2 cellular contexts compared by ENCODE assay signal in the genomic region with DNA sequence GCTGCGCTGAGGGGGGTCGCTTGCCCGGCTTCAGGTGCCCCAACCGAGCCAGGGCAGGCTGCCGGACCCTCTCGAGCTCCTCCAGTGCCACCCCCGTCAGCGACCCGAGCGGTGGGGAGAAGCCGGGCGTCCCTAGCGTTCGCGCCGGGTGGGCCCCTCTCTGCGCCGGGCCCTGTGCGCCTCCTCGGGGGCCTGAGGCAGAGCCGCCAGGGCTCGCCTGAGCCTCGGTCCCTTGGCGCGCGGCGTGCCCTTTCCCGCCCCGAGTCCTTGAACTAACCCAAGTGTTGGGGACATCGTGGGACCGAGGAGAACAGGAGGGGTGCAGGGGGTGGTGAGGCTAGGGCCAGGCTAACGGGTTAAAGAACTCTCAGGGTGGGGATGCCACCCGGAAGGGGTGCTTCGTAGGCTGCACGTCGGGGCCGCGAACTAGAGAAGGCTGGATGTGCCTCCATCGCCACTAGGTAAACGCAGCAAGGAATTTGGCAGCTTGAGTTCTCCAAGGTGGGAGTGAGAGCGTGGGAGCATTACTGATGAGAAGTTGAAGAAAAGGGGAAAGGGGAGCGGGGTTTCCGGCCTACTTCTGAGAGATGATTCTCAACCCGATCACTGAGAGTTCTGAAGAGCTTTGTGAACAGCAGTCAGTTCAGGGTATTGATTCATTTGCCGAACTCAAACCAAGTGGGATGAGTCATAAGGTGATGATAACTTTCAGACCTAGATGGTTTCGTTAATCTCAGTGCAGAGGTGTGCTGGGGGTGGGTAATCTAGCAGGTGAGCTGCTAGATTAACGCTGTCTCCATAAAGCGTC.
TF ChIP-seq lines count a peak whose summit lies in the region.

No MANE protein-coding gene starts in this region.

TF ChIP-seq in HEK293, 187 proteins besides CTCF, POLR2A, EP300 and RAD21 (continues in another document):
- TF ChIP-seq, protein P1, sequence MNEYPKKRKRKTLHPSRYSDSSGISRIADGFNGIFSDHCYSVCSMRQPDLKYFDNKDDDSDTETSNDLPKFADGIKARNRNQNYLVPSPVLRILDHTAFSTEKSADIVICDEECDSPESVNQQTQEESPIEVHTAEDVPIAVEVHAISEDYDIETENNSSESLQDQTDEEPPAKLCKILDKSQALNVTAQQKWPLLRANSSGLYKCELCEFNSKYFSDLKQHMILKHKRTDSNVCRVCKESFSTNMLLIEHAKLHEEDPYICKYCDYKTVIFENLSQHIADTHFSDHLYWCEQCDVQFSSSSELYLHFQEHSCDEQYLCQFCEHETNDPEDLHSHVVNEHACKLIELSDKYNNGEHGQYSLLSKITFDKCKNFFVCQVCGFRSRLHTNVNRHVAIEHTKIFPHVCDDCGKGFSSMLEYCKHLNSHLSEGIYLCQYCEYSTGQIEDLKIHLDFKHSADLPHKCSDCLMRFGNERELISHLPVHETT (tag by site-specific recombination; IDR thresholded peaks at IDR 0.05), result 0 out of 2 replicates have a peak, but pooled peaks have one; percentile 9
- TF ChIP-seq ZNF664 (tag by site-specific recombination; IDR thresholded peaks at IDR 0.05), result no peak
- no peak for TF ChIP-seq BCL11B (tag by site-specific recombination; IDR thresholded peaks at IDR 0.05; ENCODE audit: low read depth)
- TF ChIP-seq ZNF112 (tag by site-specific recombination; IDR thresholded peaks at IDR 0.05), result no peak
- TF ChIP-seq, protein P2, sequence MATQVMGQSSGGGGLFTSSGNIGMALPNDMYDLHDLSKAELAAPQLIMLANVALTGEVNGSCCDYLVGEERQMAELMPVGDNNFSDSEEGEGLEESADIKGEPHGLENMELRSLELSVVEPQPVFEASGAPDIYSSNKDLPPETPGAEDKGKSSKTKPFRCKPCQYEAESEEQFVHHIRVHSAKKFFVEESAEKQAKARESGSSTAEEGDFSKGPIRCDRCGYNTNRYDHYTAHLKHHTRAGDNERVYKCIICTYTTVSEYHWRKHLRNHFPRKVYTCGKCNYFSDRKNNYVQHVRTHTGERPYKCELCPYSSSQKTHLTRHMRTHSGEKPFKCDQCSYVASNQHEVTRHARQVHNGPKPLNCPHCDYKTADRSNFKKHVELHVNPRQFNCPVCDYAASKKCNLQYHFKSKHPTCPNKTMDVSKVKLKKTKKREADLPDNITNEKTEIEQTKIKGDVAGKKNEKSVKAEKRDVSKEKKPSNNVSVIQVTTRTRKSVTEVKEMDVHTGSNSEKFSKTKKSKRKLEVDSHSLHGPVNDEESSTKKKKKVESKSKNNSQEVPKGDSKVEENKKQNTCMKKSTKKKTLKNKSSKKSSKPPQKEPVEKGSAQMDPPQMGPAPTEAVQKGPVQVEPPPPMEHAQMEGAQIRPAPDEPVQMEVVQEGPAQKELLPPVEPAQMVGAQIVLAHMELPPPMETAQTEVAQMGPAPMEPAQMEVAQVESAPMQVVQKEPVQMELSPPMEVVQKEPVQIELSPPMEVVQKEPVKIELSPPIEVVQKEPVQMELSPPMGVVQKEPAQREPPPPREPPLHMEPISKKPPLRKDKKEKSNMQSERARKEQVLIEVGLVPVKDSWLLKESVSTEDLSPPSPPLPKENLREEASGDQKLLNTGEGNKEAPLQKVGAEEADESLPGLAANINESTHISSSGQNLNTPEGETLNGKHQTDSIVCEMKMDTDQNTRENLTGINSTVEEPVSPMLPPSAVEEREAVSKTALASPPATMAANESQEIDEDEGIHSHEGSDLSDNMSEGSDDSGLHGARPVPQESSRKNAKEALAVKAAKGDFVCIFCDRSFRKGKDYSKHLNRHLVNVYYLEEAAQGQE (tag by site-specific recombination; IDR thresholded peaks at IDR 0.05), result 0 out of 2 replicates have a peak, but pooled peaks have one; percentile 10
- no peak for TF ChIP-seq ZNF626 (tag by site-specific recombination; IDR thresholded peaks at IDR 0.05)
- TF ChIP-seq ZNF501 (tag by site-specific recombination; IDR thresholded peaks at IDR 0.05), result no peak; the same call in 1 of the 2 replicates
- TF ChIP-seq ZBTB48 (tag by site-specific recombination; IDR thresholded peaks at IDR 0.05), result peak; percentile 99
- TF ChIP-seq ZNF133 (tag by site-specific recombination; IDR thresholded peaks at IDR 0.05), result no peak
- TF ChIP-seq ZNF274 (IDR thresholded peaks at IDR 0.05; ENCODE audit: low read length), result no peak
- no peak; the same call in 1 of the 2 replicates for TF ChIP-seq ZNF274 (tag by site-specific recombination; IDR thresholded peaks at IDR 0.05; ENCODE audit: borderline replicate concordance)
- TF ChIP-seq HOXA7 (CRISPR knock-in tag; IDR thresholded peaks at IDR 0.05; ENCODE audit: borderline replicate concordance), result no peak
- TF ChIP-seq ZNF23 (tag by site-specific recombination; IDR thresholded peaks at IDR 0.05; ENCODE audit: borderline replicate concordance), result no peak
- no peak; the same call in 1 of the 2 replicates for TF ChIP-seq ZBTB11 (tag by site-specific recombination; conservative IDR thresholded peaks at IDR 0.05; ENCODE audit: low read depth)
- TF ChIP-seq ZNF610 (tag by site-specific recombination; IDR thresholded peaks at IDR 0.05; ENCODE audit: borderline replicate concordance), result no peak
- TF ChIP-seq ZNF221 (tag by site-specific recombination; IDR thresholded peaks at IDR 0.05; ENCODE audit: borderline replicate concordance), result 0 out of 2 replicates have a peak, but pooled peaks have one; percentile 19

TF ChIP-seq in HepG2, 621 proteins besides CTCF, POLR2A, EP300 and RAD21 (continues in another document):
- 0 out of 2 replicates have a peak, but pooled peaks have one; percentile 31 for TF ChIP-seq ZBED4 (CRISPR knock-in tag; IDR thresholded peaks at IDR 0.05; ENCODE audit: borderline replicate concordance)
- TF ChIP-seq TEF (CRISPR knock-in tag; IDR thresholded peaks at IDR 0.05), result no peak
- no peak for TF ChIP-seq ZBTB21 (CRISPR knock-in tag; IDR thresholded peaks at IDR 0.05)
- 0 out of 2 replicates have a peak, but pooled peaks have one; percentile 27 for TF ChIP-seq RNF2 (conservative IDR thresholded peaks at IDR 0.05; ENCODE audit: low read depth)
- 0 out of 2 replicates have a peak, but pooled peaks have one; percentile 8 for TF ChIP-seq NCOA1 (CRISPR knock-in tag; IDR thresholded peaks at IDR 0.05)
- TF ChIP-seq SAP130 (CRISPR knock-in tag; IDR thresholded peaks at IDR 0.05; ENCODE audit: low read depth), result peak; percentile 28; the same call in 1 of the 2 replicates
- TF ChIP-seq PAX8 (CRISPR knock-in tag; IDR thresholded peaks at IDR 0.05; ENCODE audit: borderline replicate concordance), result 0 out of 2 replicates have a peak, but pooled peaks have one; percentile 25
- TF ChIP-seq ZNF256 (CRISPR knock-in tag; conservative IDR thresholded peaks at IDR 0.05), result no peak
- TF ChIP-seq PHF8 (CRISPR knock-in tag; IDR thresholded peaks at IDR 0.05), result peak; percentile 31
- peak; percentile 64; the same call in 1 of the 2 replicates for TF ChIP-seq NFKB2 (CRISPR knock-in tag; IDR thresholded peaks at IDR 0.05; ENCODE audit: borderline replicate concordance)
- TF ChIP-seq ZNF337 (CRISPR knock-in tag; IDR thresholded peaks at IDR 0.05; ENCODE audit: borderline replicate concordance, low read depth), result peak; percentile 34; the same call in 1 of the 2 replicates
- TF ChIP-seq ZNF317 (CRISPR knock-in tag; IDR thresholded peaks at IDR 0.05), result no peak
- TF ChIP-seq ZNF713 (CRISPR knock-in tag; IDR thresholded peaks at IDR 0.05), result 0 out of 2 replicates have a peak, but pooled peaks have one; percentile 58
- 0 out of 2 replicates have a peak, but pooled peaks have one; percentile 59 for TF ChIP-seq MTF1 (CRISPR knock-in tag; IDR thresholded peaks at IDR 0.05)
- TF ChIP-seq HES4 (CRISPR knock-in tag; IDR thresholded peaks at IDR 0.05; ENCODE audit: borderline replicate concordance), result 0 out of 2 replicates have a peak, but pooled peaks have one; percentile 69
- TF ChIP-seq ZNF747 (CRISPR knock-in tag; IDR thresholded peaks at IDR 0.05; ENCODE audit: borderline replicate concordance), result 0 out of 2 replicates have a peak, but pooled peaks have one; percentile 25
- peak; percentile 93 for TF ChIP-seq ZNF777 (CRISPR knock-in tag; IDR thresholded peaks at IDR 0.05)
- TF ChIP-seq ZNF501 (CRISPR knock-in tag; IDR thresholded peaks at IDR 0.05), result peak; percentile 71; the same call in 1 of the 2 replicates
- 0 out of 2 replicates have a peak, but pooled peaks have one; percentile 31 for TF ChIP-seq ZBTB26 (CRISPR knock-in tag; IDR thresholded peaks at IDR 0.05; ENCODE audit: borderline replicate concordance)
- peak; percentile 73 for TF ChIP-seq AGO2 (optimal IDR thresholded peaks at IDR 0.05; ENCODE audit: low read depth, low read length)
- TF ChIP-seq, protein P3, sequence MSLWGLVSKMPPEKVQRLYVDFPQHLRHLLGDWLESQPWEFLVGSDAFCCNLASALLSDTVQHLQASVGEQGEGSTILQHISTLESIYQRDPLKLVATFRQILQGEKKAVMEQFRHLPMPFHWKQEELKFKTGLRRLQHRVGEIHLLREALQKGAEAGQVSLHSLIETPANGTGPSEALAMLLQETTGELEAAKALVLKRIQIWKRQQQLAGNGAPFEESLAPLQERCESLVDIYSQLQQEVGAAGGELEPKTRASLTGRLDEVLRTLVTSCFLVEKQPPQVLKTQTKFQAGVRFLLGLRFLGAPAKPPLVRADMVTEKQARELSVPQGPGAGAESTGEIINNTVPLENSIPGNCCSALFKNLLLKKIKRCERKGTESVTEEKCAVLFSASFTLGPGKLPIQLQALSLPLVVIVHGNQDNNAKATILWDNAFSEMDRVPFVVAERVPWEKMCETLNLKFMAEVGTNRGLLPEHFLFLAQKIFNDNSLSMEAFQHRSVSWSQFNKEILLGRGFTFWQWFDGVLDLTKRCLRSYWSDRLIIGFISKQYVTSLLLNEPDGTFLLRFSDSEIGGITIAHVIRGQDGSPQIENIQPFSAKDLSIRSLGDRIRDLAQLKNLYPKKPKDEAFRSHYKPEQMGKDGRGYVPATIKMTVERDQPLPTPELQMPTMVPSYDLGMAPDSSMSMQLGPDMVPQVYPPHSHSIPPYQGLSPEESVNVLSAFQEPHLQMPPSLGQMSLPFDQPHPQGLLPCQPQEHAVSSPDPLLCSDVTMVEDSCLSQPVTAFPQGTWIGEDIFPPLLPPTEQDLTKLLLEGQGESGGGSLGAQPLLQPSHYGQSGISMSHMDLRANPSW (CRISPR knock-in tag; IDR thresholded peaks at IDR 0.05; ENCODE audit: borderline replicate concordance), result no peak
- TF ChIP-seq SPEN (CRISPR knock-in tag; IDR thresholded peaks at IDR 0.05; ENCODE audit: low read depth), result 0 out of 2 replicates have a peak, but pooled peaks have one; percentile 6
- peak; percentile 15; the same call in 1 of the 2 replicates for TF ChIP-seq ZFX (CRISPR knock-in tag; IDR thresholded peaks at IDR 0.05; ENCODE audit: low read depth)
- TF ChIP-seq MEIS2 (CRISPR knock-in tag; IDR thresholded peaks at IDR 0.05), result 0 out of 2 replicates have a peak, but pooled peaks have one; percentile 20
- peak; percentile 21; the same call in 1 of the 2 replicates for TF ChIP-seq TBX2 (CRISPR knock-in tag; IDR thresholded peaks at IDR 0.05; ENCODE audit: borderline replicate concordance)
- TF ChIP-seq ZNF879 (CRISPR knock-in tag; IDR thresholded peaks at IDR 0.05), result 0 out of 2 replicates have a peak, but pooled peaks have one; percentile 31
- no peak for TF ChIP-seq GABPA (IDR thresholded peaks at IDR 0.05; ENCODE audit: low read depth, low read length)
- no peak for TF ChIP-seq GABPA (CRISPR knock-in tag; IDR thresholded peaks at IDR 0.05; ENCODE audit: low read depth)
- 0 out of 2 replicates have a peak, but pooled peaks have one; percentile 68 for TF ChIP-seq ZNF567 (CRISPR knock-in tag; IDR thresholded peaks at IDR 0.05; ENCODE audit: borderline replicate concordance)
- TF ChIP-seq ATF3 (CRISPR knock-in tag; IDR thresholded peaks at IDR 0.05), result peak; percentile 51; the same call in 1 of the 2 replicates
- TF ChIP-seq EEA1 (CRISPR knock-in tag; IDR thresholded peaks at IDR 0.05; ENCODE audit: borderline replicate concordance), result no peak
- no peak for TF ChIP-seq ZNF691 (CRISPR knock-in tag; IDR thresholded peaks at IDR 0.05; ENCODE audit: borderline replicate concordance, low read depth)
